In the genomic region with DNA sequence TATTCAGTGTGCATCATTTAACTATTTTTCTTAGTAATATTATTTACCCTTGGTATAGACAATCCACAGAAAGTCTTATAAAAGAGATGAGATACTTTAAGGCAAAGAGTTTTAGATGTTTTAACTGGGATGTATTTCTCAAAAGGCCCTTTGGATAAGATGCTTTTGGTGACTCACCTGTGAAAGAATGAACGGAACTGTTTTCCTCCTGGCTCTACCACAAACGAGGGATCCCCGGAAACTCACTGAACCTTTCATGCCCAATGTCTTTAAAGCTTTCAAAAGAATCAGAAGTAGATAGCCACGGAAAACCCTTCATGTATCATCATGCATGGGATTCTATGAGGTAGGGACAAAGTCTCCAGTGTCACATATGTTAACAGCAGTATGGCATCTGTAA, we compare ENCODE assay signal across 11 cellular contexts. TPM values are rescaled to one million over a fixed set of nuclear protein-coding genes. Genes with fewer than 3 reads are reported as not detected.
DNase-seq lines count a peak whose midpoint lies in the region; ATAC-seq and TF ChIP-seq lines count a peak whose summit lies in the region.
"Had no signal": no experiment of that assay in that cellular context is flagged by ENCODE, and none has a peak within 500 bp of the region (broad histone marks: within the 10 kb centered on the region; RNA-seq: fewer than 3 reads in every experiment).

No MANE protein-coding gene starts in this region.

- no peak for TF ChIP-seq RAD21 in HCT116 (IDR thresholded peaks at IDR 0.05; ENCODE audit: low read depth)

- no peak overlapping the region for H2BK5ac ChIP-seq in mesenchymal stem cell (ENCODE audit: low read depth, low read length, poor library complexity, severe bottlenecking)

- H3K27ac Mint-ChIP-seq in activated naive CD8-positive, alpha-beta T cell = no peak overlapping the region

- H3K4me2 ChIP-seq in HCT116 (ENCODE audit: low read length) = peak overlapping the region; percentile 84
- H3K4me2 ChIP-seq in mesenchymal stem cell (ENCODE audit: low read length, poor library complexity, severe bottlenecking) = peak overlapping the region; percentile 3

- no peaks in the 10 kb centered on the region for H3K27me3 ChIP-seq in ACC112 (ENCODE audit: insufficient read depth, low read length)
- no peaks in the 10 kb centered on the region for H3K27me3 ChIP-seq in HCT116 (ENCODE audit: insufficient read depth, low read length)
- no peaks in the 10 kb centered on the region for H3K27me3 ChIP-seq in mesenchymal stem cell (ENCODE audit: control insufficient read depth in 1 of 2, insufficient read depth in 1 of 2, low read length in 2 of 2)

- no peaks in the 10 kb centered on the region for H3K9me2 ChIP-seq in HCT116 (ENCODE audit: insufficient read depth)

- H2AFZ ChIP-seq in ACC112 (ENCODE audit: low read length, unreplicated experiment) = no peak overlapping the region
- no peak overlapping the region for H2AFZ ChIP-seq in HCT116 (ENCODE audit: low read depth, low read length, poor library complexity, severe bottlenecking)
- no peak overlapping the region for H2AFZ ChIP-seq in mesenchymal stem cell (ENCODE audit: low read depth, low read length)

- H3K23ac ChIP-seq in mesenchymal stem cell (ENCODE audit: low read length in 2 of 2) = no peak overlapping the region

- H3K9me3 Mint-ChIP-seq in activated naive CD8-positive, alpha-beta T cell (ENCODE audit: low read depth) = no peaks in the 10 kb centered on the region

- peaks cover 14% of the 10 kb centered on the region for H3K36me3 ChIP-seq in ACC112 (ENCODE audit: insufficient read depth, low read length)
- no peaks in the 10 kb centered on the region; a peak in 1 of 4 replicates for H3K36me3 ChIP-seq in HCT116 (ENCODE audit: control insufficient read depth in 1 of 2, insufficient read depth in 2 of 2, low read length in 2 of 2)
- H3K36me3 ChIP-seq in mesenchymal stem cell (ENCODE audit: control insufficient read depth in 1 of 2, insufficient read depth in 2 of 2, low read depth in 1 of 2, low read length in 2 of 2) = peaks cover 3 to 7% of the 10 kb centered on the region in 2 experiments

- no peak overlapping the region for H4K91ac ChIP-seq in mesenchymal stem cell (ENCODE audit: low read length)

- H3K4me1 ChIP-seq in ACC112 (ENCODE audit: control insufficient read depth, insufficient read depth, low read length, unreplicated experiment) (peaks cover 8% of the 10 kb centered on the region), HCT116 (ENCODE audit: control insufficient read depth in 1 of 2, insufficient read depth in 2 of 2, low read length in 2 of 2) (peaks cover 6 to 17% of the 10 kb centered on the region in 2 experiments; a peak in 3 of 4 replicates), mesenchymal stem cell (ENCODE audit: control insufficient read depth, insufficient read depth, low read depth, low read length) (peaks cover 11% of the 10 kb centered on the region)

- RAD21 ChIA-PET in HCT116 (lab: Charles Lee; ENCODE audit: low non-redundant PET in 1 of 2, low total read pairs in 2 of 2, uncharacterized antibody in 2 of 2, unreplicated experiment in 2 of 2) = no interaction called here

- H3K4me1 Mint-ChIP-seq in activated naive CD8-positive, alpha-beta T cell (ENCODE audit: low read depth) = peaks cover 55% of the 10 kb centered on the region

- WGBS in mesenchymal stem cell = 92% methylated on average over 4 of the region's 4 CpGs

- H3K9me3 ChIP-seq in HCT116 (ENCODE audit: control insufficient read depth in 1 of 2, insufficient read depth in 1 of 2, low read depth in 1 of 2, low read length in 2 of 2) = peaks cover 4 to 6% of the 10 kb centered on the region in 2 experiments; a peak in 1 of 4 replicates
- peaks cover 20% of the 10 kb centered on the region for H3K9me3 ChIP-seq in mesenchymal stem cell (ENCODE audit: control insufficient read depth, low read length)

- no peak for TF ChIP-seq CTCF in HCT116 (IDR thresholded peaks at IDR 0.05 in 2 of 3, conservative IDR thresholded peaks at IDR 0.05 in 1 of 3; ENCODE audit: borderline replicate concordance in 1 of 3, insufficient read depth in 1 of 3, low read depth in 2 of 3, low read length in 2 of 3)

- H2BK120ac ChIP-seq in mesenchymal stem cell (ENCODE audit: low read depth, low read length) = no peak overlapping the region

- intact Hi-C loops in HCT116 (cut with micrococcal nuclease) = loop anchor here (10.0 kb wide), 2 partner anchors 438 to 528 kb away; a partner anchor contains a TSS

- DNase-seq in HCT116 (ENCODE audit: low read depth, low spot score) (no peak), mesenchymal stem cell (no peak), AG08396 (ENCODE audit: low spot score) (no peak)
- DNase-seq in activated CD8-positive, alpha-beta memory T cell treated with anti-CD3 and anti-CD28 coated beads for 24 hours = no peak
- DNase-seq: activated CD8-positive, alpha-beta memory T cell treated with anti-CD3 and anti-CD28 coated beads, Interleukin-2, amount 50 U/mL, for 48 hours; NCI-H187; Right ventricle myocardium superior had no signal

- peaks cover 4% of the 10 kb centered on the region for H3K36me3 Mint-ChIP-seq in activated naive CD8-positive, alpha-beta T cell

- no peak overlapping the region for H2BK15ac ChIP-seq in mesenchymal stem cell (ENCODE audit: low read depth, poor library complexity, severe bottlenecking)

- H4K8ac ChIP-seq in mesenchymal stem cell (ENCODE audit: low read length) = no peak overlapping the region

- H4K20me1 ChIP-seq in HCT116 (ENCODE audit: insufficient read depth) = no peaks in the 10 kb centered on the region

- POLR2A ChIA-PET in HCT116 (lab: Charles Lee) = no interaction called here

- H3K27me3 Mint-ChIP-seq in activated naive CD8-positive, alpha-beta T cell = no peaks in the 10 kb centered on the region

- H3K27ac ChIP-seq in ACC112 (ENCODE audit: low read depth, low read length) (no peak overlapping the region), HCT116 (ENCODE audit: low read depth, low read length) (no peak overlapping the region), mesenchymal stem cell (ENCODE audit: low read length, poor library complexity, severe bottlenecking) (no peak overlapping the region)

- H3K4me3 ChIP-seq in ACC112 (ENCODE audit: low read depth, low read length) = peak overlapping the region; percentile 82; the same call in 1 of the 2 replicates
- peak overlapping the region in 1 of 2 experiments; percentile 76; a peak in 1 of 4 replicates for H3K4me3 ChIP-seq in HCT116 (replicated peaks in 1 of 2; ENCODE audit: low read depth in 1 of 2, low read length in 2 of 2)
- H3K4me3 ChIP-seq in mesenchymal stem cell (ENCODE audit: insufficient read depth in 1 of 2, low read depth in 1 of 2, low read length in 2 of 2) = peak overlapping the region in 1 of 2 experiments; percentile 91

- CTCF ChIA-PET in HCT116 (lab: Charles Lee) = no interaction called here

- ATAC-seq in HCT116 (no peak), HG03520 (IDR thresholded peaks at IDR 0.05; ENCODE audit: unreplicated experiment) (no peak), HG02852 (IDR thresholded peaks at IDR 0.05; ENCODE audit: unreplicated experiment) (no peak)

- H3K4ac ChIP-seq in mesenchymal stem cell (ENCODE audit: low read depth in 1 of 2, low read length in 2 of 2) = no peak overlapping the region

- H2BK12ac ChIP-seq in mesenchymal stem cell (ENCODE audit: low read length in 2 of 2) = no peak overlapping the region

- H3K79me2 ChIP-seq in ACC112 (ENCODE audit: control insufficient read depth, insufficient read depth, low read length, unreplicated experiment) (peaks cover 24% of the 10 kb centered on the region), HCT116 (ENCODE audit: insufficient read depth, low read length) (peaks cover 39% of the 10 kb centered on the region)

- H3K9ac ChIP-seq in HCT116 (ENCODE audit: low read length) (no peak overlapping the region), mesenchymal stem cell (ENCODE audit: low read length) (peak overlapping the region; percentile 87)

- H3K4me3 Mint-ChIP-seq in activated naive CD8-positive, alpha-beta T cell = peak overlapping the region; percentile 100

- H3K18ac ChIP-seq in mesenchymal stem cell (ENCODE audit: low read depth in 1 of 2, low read length in 2 of 2) = no peak overlapping the region

- no peak overlapping the region for H2AK5ac ChIP-seq in mesenchymal stem cell (ENCODE audit: low read length, severe bottlenecking)

- no peak for TF ChIP-seq POLR2A in HCT116 (IDR thresholded peaks at IDR 0.05; ENCODE audit: borderline replicate concordance, extremely low read depth, insufficient read depth, insufficient read length)

- peaks cover 23% of the 10 kb centered on the region for H3K79me1 ChIP-seq in mesenchymal stem cell (replicated peaks; ENCODE audit: low read length, poor library complexity, severe bottlenecking)

- BruUV-seq in HCT116 (replicated peaks; lab: Mats Ljungman, UMichigan) = no TSS peak

- no peak overlapping the region for H3K14ac ChIP-seq in mesenchymal stem cell (ENCODE audit: low read length in 2 of 2)

TF ChIP-seq in HCT116, 20 proteins besides CTCF, POLR2A, EP300 and RAD21:
- no peak for TF ChIP-seq SP1 (IDR thresholded peaks at IDR 0.05; ENCODE audit: low read depth)
- TF ChIP-seq, protein P1, sequence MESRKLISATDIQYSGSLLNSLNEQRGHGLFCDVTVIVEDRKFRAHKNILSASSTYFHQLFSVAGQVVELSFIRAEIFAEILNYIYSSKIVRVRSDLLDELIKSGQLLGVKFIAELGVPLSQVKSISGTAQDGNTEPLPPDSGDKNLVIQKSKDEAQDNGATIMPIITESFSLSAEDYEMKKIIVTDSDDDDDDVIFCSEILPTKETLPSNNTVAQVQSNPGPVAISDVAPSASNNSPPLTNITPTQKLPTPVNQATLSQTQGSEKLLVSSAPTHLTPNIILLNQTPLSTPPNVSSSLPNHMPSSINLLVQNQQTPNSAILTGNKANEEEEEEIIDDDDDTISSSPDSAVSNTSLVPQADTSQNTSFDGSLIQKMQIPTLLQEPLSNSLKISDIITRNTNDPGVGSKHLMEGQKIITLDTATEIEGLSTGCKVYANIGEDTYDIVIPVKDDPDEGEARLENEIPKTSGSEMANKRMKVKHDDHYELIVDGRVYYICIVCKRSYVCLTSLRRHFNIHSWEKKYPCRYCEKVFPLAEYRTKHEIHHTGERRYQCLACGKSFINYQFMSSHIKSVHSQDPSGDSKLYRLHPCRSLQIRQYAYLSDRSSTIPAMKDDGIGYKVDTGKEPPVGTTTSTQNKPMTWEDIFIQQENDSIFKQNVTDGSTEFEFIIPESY (IDR thresholded peaks at IDR 0.05; ENCODE audit: extremely low read depth, insufficient replicate concordance, low read length) = no peak
TF ChIP-seq in HCT116: peak in this region for 0.

RNA-seq across cellular contexts. Expression of a gene that starts 1.6 kb away (rescaled TPM):
- total RNA-seq in HCT116 (2021; ENCODE audit: unreplicated experiment) = 3.7 TPM
- polyA plus RNA-seq in HCT116 (2012) = 0.60 and 0.82 TPM in 2 replicates
- 0.80 TPM for polyA plus RNA-seq in mesenchymal stem cell (2013, experiment 1 of 2)
- polyA plus RNA-seq in mesenchymal stem cell (2013, experiment 2 of 2) = 0.89 TPM
